ENCODE assay signal across 15 cellular contexts in genomic region chr7:100175296-100175935, GRCh38. TPM values are rescaled to one million over a fixed set of nuclear protein-coding genes. Genes with fewer than 3 reads are reported as not detected.
DNase-seq lines count a peak whose midpoint lies in the region; ATAC-seq and TF ChIP-seq lines count a peak whose summit lies in the region.
"Had no signal": no experiment of that assay in that cellular context is flagged by ENCODE, and none has a peak within 500 bp of the region (broad histone marks: within the 10 kb centered on the region; RNA-seq: fewer than 3 reads in every experiment).

No MANE protein-coding gene starts in this region.

- H3K9me3 Mint-ChIP-seq in CD4-positive, alpha-beta T cell = peaks cover 2% of the 10 kb centered on the region
- H3K9me3 Mint-ChIP-seq in chondrocyte (ENCODE audit: low read depth) = no peaks in the 10 kb centered on the region
- H3K9me3 Mint-ChIP-seq: activated naive CD4-positive, alpha-beta T cell treated with anti-CD3 and anti-CD28 coated beads for 36 hours had no signal

- H3K9ac ChIP-seq in neural cell (ENCODE audit: low read length) = peak overlapping the region; percentile 99

- H3K4me3 ChIP-seq in DOHH2 (ENCODE audit: low read length) (peak overlapping the region; percentile 10; the same call in 1 of the 2 replicates), neural cell (ENCODE audit: low read length) (peak overlapping the region; percentile 88), coronary artery (no peak overlapping the region)
- H3K4me3 ChIP-seq: heart right ventricle, Peyer's patch, skin epidermis, tibial nerve had no signal

- H3K9me2 ChIP-seq in DOHH2 (replicated peaks; ENCODE audit: control insufficient read depth, low read length) = no peaks in the 10 kb centered on the region
- no peaks in the 10 kb centered on the region for H3K9me2 ChIP-seq in neural cell (ENCODE audit: insufficient read depth, low read length)

- POLR2A ChIA-PET in CD4-positive, alpha-beta T cell (lab: Charles Lee) = interaction anchor here (8.9 kb wide), 1 partner anchor 9 kb away, joined by 109 read pairs; the partner anchor contains the start of gene GAL3ST4

- H3K36me3 ChIP-seq in DOHH2 (ENCODE audit: control insufficient read depth, low read length) = peaks cover 27% of the 10 kb centered on the region
- H3K36me3 ChIP-seq in neural cell (ENCODE audit: insufficient read depth, low read length) = no peaks in the 10 kb centered on the region
- H3K36me3 ChIP-seq: heart right ventricle, Peyer's patch, tibial nerve had no signal

- H3F3A ChIP-seq in DOHH2 (ENCODE audit: control insufficient read depth, insufficient read depth) (peaks cover 22% of the 10 kb centered on the region), neural cell (ENCODE audit: insufficient read depth, low read length, poor library complexity, severe bottlenecking) (no peaks in the 10 kb centered on the region)

- no peak overlapping the region for H3K27ac Mint-ChIP-seq in CD4-positive, alpha-beta T cell
- no peak overlapping the region for H3K27ac Mint-ChIP-seq in chondrocyte (ENCODE audit: unreplicated experiment)
- H3K27ac Mint-ChIP-seq: activated naive CD4-positive, alpha-beta T cell treated with anti-CD3 and anti-CD28 coated beads for 36 hours had no signal

- CTCF ChIA-PET in CD4-positive, alpha-beta T cell (lab: Charles Lee) = interaction anchor here (1.1 kb wide), 1 partner anchor 42 kb away, joined by 3 read pairs; no protein-coding TSS in a partner anchor

- H3K4me2 ChIP-seq in DOHH2 (ENCODE audit: low read length) = peak overlapping the region; percentile 20
- peak overlapping the region; percentile 73 for H3K4me2 ChIP-seq in neural cell (ENCODE audit: low read length)

- no peak for TF ChIP-seq RAD21 in neural cell (conservative IDR thresholded peaks at IDR 0.05)

- no peak overlapping the region for H2AFZ ChIP-seq in neural cell (ENCODE audit: low read depth, low read length)

- no peaks in the 10 kb centered on the region for H3K9me3 ChIP-seq in CD4-positive, alpha-beta T cell (ENCODE audit: control insufficient read depth, low read length)
- H3K9me3 ChIP-seq in DOHH2 (ENCODE audit: control insufficient read depth, insufficient read depth, low read length) (peaks cover 5% of the 10 kb centered on the region), neural cell (ENCODE audit: low read length) (no peaks in the 10 kb centered on the region)
- H3K9me3 ChIP-seq: heart right ventricle, Peyer's patch, tibial nerve had no signal

- intact Hi-C loops in CD4-positive, alpha-beta T cell (cut with DNase I, micrococcal nuclease) = no loop called here

- peaks cover 74% of the 10 kb centered on the region for H3K4me1 ChIP-seq in DOHH2 (ENCODE audit: control insufficient read depth, low read length)

- no peak for ATAC-seq in CD4-positive, alpha-beta T cell (ENCODE audit: poor library complexity)
- ATAC-seq: heart right ventricle had no signal

- H4K20me1 ChIP-seq in DOHH2 (ENCODE audit: control insufficient read depth, insufficient read depth, low read depth, low read length) (peaks cover 4% of the 10 kb centered on the region; the same call in 1 of the 2 replicates), neural cell (ENCODE audit: insufficient read depth) (no peaks in the 10 kb centered on the region)

- no peaks in the 10 kb centered on the region for H3K27me3 ChIP-seq in CD4-positive, alpha-beta T cell (ENCODE audit: control insufficient read depth, insufficient read depth, low read length)
- H3K27me3 ChIP-seq in DOHH2 (ENCODE audit: control insufficient read depth, low read length) (no peaks in the 10 kb centered on the region), neural cell (ENCODE audit: insufficient read depth, low read depth, low read length) (no peaks in the 10 kb centered on the region)
- H3K27me3 ChIP-seq: Peyer's patch had no signal

- no peak overlapping the region for H3K27ac ChIP-seq in CD4-positive, alpha-beta T cell (ENCODE audit: low read depth, low read length)
- H3K27ac ChIP-seq in DOHH2 (ENCODE audit: low read depth, low read length) (no peak overlapping the region), neural cell (ENCODE audit: low read length) (no peak overlapping the region), coronary artery (no peak overlapping the region)
- H3K27ac ChIP-seq: heart right ventricle, Peyer's patch, skin epidermis, tibial nerve had no signal

- H3K79me2 ChIP-seq in DOHH2 (ENCODE audit: control insufficient read depth, low read length) (peaks cover 23% of the 10 kb centered on the region), neural cell (replicated peaks; ENCODE audit: insufficient read depth, low read length) (peaks cover 22% of the 10 kb centered on the region)

- DNase-seq in CD4-positive, alpha-beta T cell = no peak
- DNase-seq in chondrocyte (ENCODE audit: low spot score) (peak; percentile 55), coronary artery (ENCODE audit: low spot score) (no peak), NCI-H526 (lab: John Stamatoyannopoulos, UW) (no peak), GM19238 (ENCODE audit: insufficient read length, low spot score) (no peak)
- DNase-seq: activated naive CD4-positive, alpha-beta T cell treated with anti-CD3 and anti-CD28 coated beads for 36 hours; DMS79 treated with DMSO at 0.1 percent for 48 hours; heart right ventricle; NCI-H1105 treated with DMSO at 0.1 percent for 48 hours; NCI-H748 treated with DMSO at 0.1 percent for 48 hours; Peyer's patch had no signal

- no peaks in the 10 kb centered on the region for H3K36me3 Mint-ChIP-seq in CD4-positive, alpha-beta T cell (ENCODE audit: low read depth)
- peaks cover 6% of the 10 kb centered on the region for H3K36me3 Mint-ChIP-seq in chondrocyte (ENCODE audit: low read depth)

- TF ChIP-seq CTCF in CD4-positive, alpha-beta T cell (IDR thresholded peaks at IDR 0.05) = no peak
- TF ChIP-seq CTCF in DOHH2 (IDR thresholded peaks at IDR 0.05; ENCODE audit: low read depth, low read length, poor library complexity, severe bottlenecking) (no peak), chondrocyte (IDR thresholded peaks at IDR 0.05) (no peak), neural cell (IDR thresholded peaks at IDR 0.05; ENCODE audit: poor library complexity, severe bottlenecking) (no peak), coronary artery (IDR thresholded peaks at IDR 0.05) (no peak)

- no peaks in the 10 kb centered on the region for H3K27me3 Mint-ChIP-seq in CD4-positive, alpha-beta T cell
- H3K27me3 Mint-ChIP-seq in chondrocyte (ENCODE audit: low read depth) = peaks cover 7% of the 10 kb centered on the region

- peaks cover 40% of the 10 kb centered on the region for H3K4me1 Mint-ChIP-seq in CD4-positive, alpha-beta T cell (ENCODE audit: low read depth)
- H3K4me1 Mint-ChIP-seq in chondrocyte (ENCODE audit: low read depth) = peaks cover 16% of the 10 kb centered on the region

- peak overlapping the region; percentile 64 for H3K4me3 Mint-ChIP-seq in CD4-positive, alpha-beta T cell
- no peak overlapping the region for H3K4me3 Mint-ChIP-seq in chondrocyte (ENCODE audit: unreplicated experiment)

- no peak for TF ChIP-seq EP300 in neural cell (conservative IDR thresholded peaks at IDR 0.05; ENCODE audit: poor library complexity, severe bottlenecking)

TF ChIP-seq in neural cell, 6 proteins besides CTCF, POLR2A, EP300 and RAD21:
- TF ChIP-seq, protein P1, sequence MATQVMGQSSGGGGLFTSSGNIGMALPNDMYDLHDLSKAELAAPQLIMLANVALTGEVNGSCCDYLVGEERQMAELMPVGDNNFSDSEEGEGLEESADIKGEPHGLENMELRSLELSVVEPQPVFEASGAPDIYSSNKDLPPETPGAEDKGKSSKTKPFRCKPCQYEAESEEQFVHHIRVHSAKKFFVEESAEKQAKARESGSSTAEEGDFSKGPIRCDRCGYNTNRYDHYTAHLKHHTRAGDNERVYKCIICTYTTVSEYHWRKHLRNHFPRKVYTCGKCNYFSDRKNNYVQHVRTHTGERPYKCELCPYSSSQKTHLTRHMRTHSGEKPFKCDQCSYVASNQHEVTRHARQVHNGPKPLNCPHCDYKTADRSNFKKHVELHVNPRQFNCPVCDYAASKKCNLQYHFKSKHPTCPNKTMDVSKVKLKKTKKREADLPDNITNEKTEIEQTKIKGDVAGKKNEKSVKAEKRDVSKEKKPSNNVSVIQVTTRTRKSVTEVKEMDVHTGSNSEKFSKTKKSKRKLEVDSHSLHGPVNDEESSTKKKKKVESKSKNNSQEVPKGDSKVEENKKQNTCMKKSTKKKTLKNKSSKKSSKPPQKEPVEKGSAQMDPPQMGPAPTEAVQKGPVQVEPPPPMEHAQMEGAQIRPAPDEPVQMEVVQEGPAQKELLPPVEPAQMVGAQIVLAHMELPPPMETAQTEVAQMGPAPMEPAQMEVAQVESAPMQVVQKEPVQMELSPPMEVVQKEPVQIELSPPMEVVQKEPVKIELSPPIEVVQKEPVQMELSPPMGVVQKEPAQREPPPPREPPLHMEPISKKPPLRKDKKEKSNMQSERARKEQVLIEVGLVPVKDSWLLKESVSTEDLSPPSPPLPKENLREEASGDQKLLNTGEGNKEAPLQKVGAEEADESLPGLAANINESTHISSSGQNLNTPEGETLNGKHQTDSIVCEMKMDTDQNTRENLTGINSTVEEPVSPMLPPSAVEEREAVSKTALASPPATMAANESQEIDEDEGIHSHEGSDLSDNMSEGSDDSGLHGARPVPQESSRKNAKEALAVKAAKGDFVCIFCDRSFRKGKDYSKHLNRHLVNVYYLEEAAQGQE (IDR thresholded peaks at IDR 0.05; ENCODE audit: borderline replicate concordance) = no peak
- TF ChIP-seq POLR2AphosphoS5 (IDR thresholded peaks at IDR 0.05) (no peak), SMC3 (conservative IDR thresholded peaks at IDR 0.05; ENCODE audit: poor library complexity) (no peak), TAF1 (IDR thresholded peaks at IDR 0.05; ENCODE audit: low read depth) (no peak), EZH2 (IDR thresholded peaks at IDR 0.05; ENCODE audit: borderline replicate concordance, insufficient read depth, low read length, poor library complexity, severe bottlenecking) (no peak), MXI1 (conservative IDR thresholded peaks at IDR 0.05; ENCODE audit: poor library complexity, severe bottlenecking) (no peak)

RNA-seq across cellular contexts. Expression of gene GPC2, which starts 1.8 kb away (rescaled TPM):
- total RNA-seq in CD4-positive, alpha-beta T cell = 10 to 100 TPM; 16.4 to 18.7 TPM
- 6.2 to 7.3 TPM (median 6.7 TPM) in 3 replicates for total RNA-seq in chondrocyte
- polyA plus RNA-seq in neural cell = 506 and 594 TPM in 2 replicates
- 299 and 343 TPM in 2 replicates for polyA minus RNA-seq in neural cell

RNA-seq across cellular contexts. Expression of gene STAG3, which starts 2.3 kb away (rescaled TPM):
- 1 to 10 TPM; 4.0 to 5.5 TPM for total RNA-seq in CD4-positive, alpha-beta T cell
- 0.57 to 1.2 TPM (median 0.64 TPM) in 3 replicates for total RNA-seq in chondrocyte
- polyA plus RNA-seq in neural cell = 0.64 TPM in 1 of 2 replicates, not detected in the other
- polyA minus RNA-seq in neural cell = 1.5 TPM in 1 of 2 replicates, not detected in the other

RNA-seq across cellular contexts. Expression of gene GAL3ST4, which starts 7.0 kb away (rescaled TPM):
- total RNA-seq in CD4-positive, alpha-beta T cell = 10 to 100 TPM; 12.7 to 13.2 TPM
- total RNA-seq in chondrocyte = 1.8 to 4.9 TPM (median 4.3 TPM) in 3 replicates
- 47.0 and 58.7 TPM in 2 replicates for polyA plus RNA-seq in neural cell
- 19.5 and 21.1 TPM in 2 replicates for polyA minus RNA-seq in neural cell

RNA-seq across cellular contexts. Expression of gene TRAPPC14, which starts 16.9 kb away (rescaled TPM):
- total RNA-seq in CD4-positive, alpha-beta T cell = 10 to 100 TPM; 37.9 to 42.6 TPM
- 15.4 to 19.7 TPM (median 16.3 TPM) in 3 replicates for total RNA-seq in chondrocyte
- 26.7 and 43.5 TPM in 2 replicates for polyA plus RNA-seq in neural cell
- polyA minus RNA-seq in neural cell = 12.0 and 17.3 TPM in 2 replicates

RNA-seq across cellular contexts. Expression of gene LAMTOR4, which starts 26.7 kb away (rescaled TPM):
- total RNA-seq in CD4-positive, alpha-beta T cell = 100 to 1,000 TPM; 107 to 125 TPM
- 73.2 to 89.4 TPM (median 75.7 TPM) in 3 replicates for total RNA-seq in chondrocyte
- polyA plus RNA-seq in neural cell = 331 and 333 TPM in 2 replicates
- 50.2 and 51.2 TPM in 2 replicates for polyA minus RNA-seq in neural cell
